ENCODE assay signal across 22 cellular contexts in the genomic region with DNA sequence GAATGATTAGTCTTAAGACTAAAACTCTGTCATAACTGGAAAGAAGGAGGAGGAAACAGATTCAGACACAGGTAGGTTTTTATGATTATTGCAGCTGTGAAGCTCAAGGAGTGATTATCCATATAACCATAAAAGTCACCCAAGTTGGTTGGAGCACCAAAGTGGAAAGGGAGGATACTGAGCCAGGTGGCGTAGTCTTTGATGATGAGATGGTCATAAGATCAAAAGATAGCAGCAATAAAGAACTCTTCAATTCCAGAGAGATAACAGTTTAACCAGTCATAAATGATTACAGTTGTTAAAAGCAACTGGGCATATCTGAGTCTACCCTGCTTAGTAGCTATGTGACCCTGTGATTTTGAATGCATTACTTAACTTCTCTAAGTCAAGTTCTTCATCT. TPM values are rescaled to one million over a fixed set of nuclear protein-coding genes. Genes with fewer than 3 reads are reported as not detected.
DNase-seq lines count a peak whose midpoint lies in the region; ATAC-seq and TF ChIP-seq lines count a peak whose summit lies in the region.
"Had no signal": no experiment of that assay in that cellular context is flagged by ENCODE, and none has a peak within 500 bp of the region (broad histone marks: within the 10 kb centered on the region; RNA-seq: fewer than 3 reads in every experiment).

No MANE protein-coding gene starts in this region.

- H3K9me3 Mint-ChIP-seq in stimulated activated effector memory CD8-positive, alpha-beta T cell treated with anti-CD3 and anti-CD28 coated beads, Interleukin-12 subunit alpha, Interleukin-12 subunit beta, amount 100 ng/mL, for 72 hours = no peaks in the 10 kb centered on the region
- no peaks in the 10 kb centered on the region for H3K9me3 Mint-ChIP-seq in CD4-positive, alpha-beta T cell
- H3K9me3 Mint-ChIP-seq: CD4-positive, alpha-beta memory T cell; GM23338 had no signal

- no peak overlapping the region for H3K4me3 ChIP-seq in colonic mucosa
- H3K4me3 ChIP-seq in mucosa of descending colon = no peak overlapping the region
- H3K4me3 ChIP-seq in WERI-Rb-1 (ENCODE audit: low read depth, low read length) = no peak overlapping the region
- H3K4me3 ChIP-seq: A549; BLaER1 treated with 17β-estradiol and CSF1 and Interleukin-3, amounts not matched to agents 10 nM and 100 nM; GM23338; HAP-1 had no signal

- peak; percentile 67 for DNase-seq in LoVo (ENCODE audit: low spot score)
- peak; percentile 57 for DNase-seq in colonic mucosa
- DNase-seq in mucosa of descending colon = peak in 1 of 3 donors; percentile 59
- no peak for DNase-seq in stimulated activated effector memory CD8-positive, alpha-beta T cell treated with anti-CD3 and anti-CD28 coated beads, Interleukin-12 subunit alpha, Interleukin-12 subunit beta, amount 100 ng/mL, for 72 hours (ENCODE audit: low spot score in 2 of 2)
- no peak for DNase-seq in NCI-H2029 (lab: John Stamatoyannopoulos, UW)
- DNase-seq in CD4-positive, alpha-beta T cell = no peak
- no peak for DNase-seq in NCI-H2107 treated with DMSO at 0.1 percent for 48 hours (lab: John Stamatoyannopoulos, UW; ENCODE audit: unreplicated experiment)
- no peak for DNase-seq in WERI-Rb-1
- DNase-seq: 8988T; ACHN; AML-193; BE2C; CD4-positive, alpha-beta memory T cell; COR-L47; DMS153; DND-41; HFFc6 had no signal

- no peak overlapping the region for H3K27ac ChIP-seq in colonic mucosa
- H3K27ac ChIP-seq in CD4-positive, alpha-beta T cell (ENCODE audit: low read depth, low read length) = no peak overlapping the region
- H3K27ac ChIP-seq in WERI-Rb-1 = no peak overlapping the region
- H3K27ac ChIP-seq: A549; BLaER1 treated with 17β-estradiol and CSF1 and Interleukin-3, amounts not matched to agents 10 nM and 100 nM had no signal

- POLR2A ChIA-PET in CD4-positive, alpha-beta T cell (lab: Charles Lee) = no interaction called here

- H3K4me1 ChIP-seq in colonic mucosa (peaks cover 4% of the 10 kb centered on the region), mucosa of descending colon (ENCODE audit: low read depth) (peaks cover 11% of the 10 kb centered on the region)
- H3K4me1 ChIP-seq: A549; BLaER1 treated with 17β-estradiol and CSF1 and Interleukin-3, amounts not matched to agents 10 nM and 100 nM had no signal

- no peaks in the 10 kb centered on the region for H3K27me3 Mint-ChIP-seq in CD4-positive, alpha-beta T cell

- peak; percentile 94 for ATAC-seq in mucosa of descending colon
- ATAC-seq in stimulated activated effector memory CD8-positive, alpha-beta T cell treated with anti-CD3 and anti-CD28 coated beads, Interleukin-12 subunit alpha, Interleukin-12 subunit beta, amount 100 ng/mL, for 72 hours = peak; percentile 38
- no peak for ATAC-seq in CD4-positive, alpha-beta T cell (ENCODE audit: poor library complexity)
- ATAC-seq: A549, GM23338 had no signal

- TF ChIP-seq CTCF in colonic mucosa (IDR thresholded peaks at IDR 0.05) = no peak
- TF ChIP-seq CTCF in mucosa of descending colon (IDR thresholded peaks at IDR 0.05) = no peak
- TF ChIP-seq CTCF in CD4-positive, alpha-beta T cell (IDR thresholded peaks at IDR 0.05) = no peak
- TF ChIP-seq CTCF in WERI-Rb-1 (IDR thresholded peaks at IDR 0.05; ENCODE audit: low read depth, low read length) = no peak

- H3K4me3 Mint-ChIP-seq in stimulated activated effector memory CD8-positive, alpha-beta T cell treated with anti-CD3 and anti-CD28 coated beads, Interleukin-12 subunit alpha, Interleukin-12 subunit beta, amount 100 ng/mL, for 72 hours = no peak overlapping the region
- no peak overlapping the region for H3K4me3 Mint-ChIP-seq in CD4-positive, alpha-beta T cell
- H3K4me3 Mint-ChIP-seq: CD14-positive monocyte; CD4-positive, alpha-beta memory T cell; GM23338; HFFc6 had no signal

- no peak overlapping the region for H3K27ac Mint-ChIP-seq in stimulated activated effector memory CD8-positive, alpha-beta T cell treated with anti-CD3 and anti-CD28 coated beads, Interleukin-12 subunit alpha, Interleukin-12 subunit beta, amount 100 ng/mL, for 72 hours
- no peak overlapping the region for H3K27ac Mint-ChIP-seq in CD4-positive, alpha-beta T cell
- H3K27ac Mint-ChIP-seq: CD14-positive monocyte, GM23338, HFFc6 had no signal

- no peaks in the 10 kb centered on the region for H3K36me3 Mint-ChIP-seq in stimulated activated effector memory CD8-positive, alpha-beta T cell treated with anti-CD3 and anti-CD28 coated beads, Interleukin-12 subunit alpha, Interleukin-12 subunit beta, amount 100 ng/mL, for 72 hours
- H3K36me3 Mint-ChIP-seq in CD4-positive, alpha-beta T cell (ENCODE audit: low read depth) = no peaks in the 10 kb centered on the region
- H3K36me3 Mint-ChIP-seq: CD14-positive monocyte; CD4-positive, alpha-beta memory T cell had no signal

- H3K9ac ChIP-seq in colonic mucosa (ENCODE audit: low read depth in 2 of 2, low read length in 2 of 2) = no peak overlapping the region
- H3K9ac ChIP-seq: BLaER1 treated with 17β-estradiol and CSF1 and Interleukin-3, amounts not matched to agents 10 nM and 100 nM had no signal

- H3K36me3 ChIP-seq in colonic mucosa (no peaks in the 10 kb centered on the region), mucosa of descending colon (ENCODE audit: low read depth) (no peaks in the 10 kb centered on the region), WERI-Rb-1 (no peaks in the 10 kb centered on the region)
- H3K36me3 ChIP-seq: BLaER1 treated with 17β-estradiol and CSF1 and Interleukin-3, amounts not matched to agents 10 nM and 100 nM; HAP-1 had no signal

- intact Hi-C loops in colonic mucosa (cut with DNase I) = no loop called here
- intact Hi-C loops in mucosa of descending colon (cut with DNase I, micrococcal nuclease) = no loop called here
- intact Hi-C loops in CD4-positive, alpha-beta T cell (cut with DNase I, micrococcal nuclease) = no loop called here

- H3K4me1 Mint-ChIP-seq in stimulated activated effector memory CD8-positive, alpha-beta T cell treated with anti-CD3 and anti-CD28 coated beads, Interleukin-12 subunit alpha, Interleukin-12 subunit beta, amount 100 ng/mL, for 72 hours = no peaks in the 10 kb centered on the region
- H3K4me1 Mint-ChIP-seq in CD4-positive, alpha-beta T cell (ENCODE audit: low read depth) = peaks cover 14% of the 10 kb centered on the region
- H3K4me1 Mint-ChIP-seq: CD14-positive monocyte, GM23338 had no signal

- H3K9me3 ChIP-seq in colonic mucosa (no peaks in the 10 kb centered on the region), mucosa of descending colon (no peaks in the 10 kb centered on the region), WERI-Rb-1 (ENCODE audit: severe bottlenecking) (no peaks in the 10 kb centered on the region)
- no peaks in the 10 kb centered on the region for H3K9me3 ChIP-seq in CD4-positive, alpha-beta T cell (ENCODE audit: control insufficient read depth, low read length)
- H3K9me3 ChIP-seq: A549; BE2C; BLaER1 treated with 17β-estradiol and CSF1 and Interleukin-3, amounts not matched to agents 10 nM and 100 nM; HAP-1 had no signal

- CTCF ChIA-PET in CD4-positive, alpha-beta T cell (lab: Charles Lee) = no interaction called here

- H3K27me3 ChIP-seq in colonic mucosa (no peaks in the 10 kb centered on the region), WERI-Rb-1 (ENCODE audit: insufficient read depth, low read depth, severe bottlenecking) (no peaks in the 10 kb centered on the region)
- no peaks in the 10 kb centered on the region for H3K27me3 ChIP-seq in CD4-positive, alpha-beta T cell (ENCODE audit: control insufficient read depth, insufficient read depth, low read length)
- H3K27me3 ChIP-seq: BE2C; BLaER1 treated with 17β-estradiol and CSF1 and Interleukin-3, amounts not matched to agents 10 nM and 100 nM had no signal

RNA-seq across cellular contexts. Expression of a gene that starts 8.4 kb away (rescaled TPM):
- total RNA-seq in colonic mucosa (100 to 1,000 TPM in 1 of 2 donors, 10 to 100 TPM in 1; 22.2 to 136 TPM), mucosa of descending colon (100 to 1,000 TPM in 1 of 3 donors, 10 to 100 TPM in 2; 76.5 to 226 (median 90.6) TPM)
- total RNA-seq in CD4-positive, alpha-beta T cell = 10 to 100 TPM; 10.6 to 12.2 TPM

RNA-seq across cellular contexts. Expression of a gene that starts 35.9 kb away (rescaled TPM):
- total RNA-seq in colonic mucosa (1 to 10 TPM; 4.9 to 5.9 TPM), mucosa of descending colon (10 to 100 TPM in 1 of 3 donors, 1 to 10 TPM in 2; 5.9 to 15.5 (median 6.0) TPM)
- under 1 TPM; 0.73 to 0.85 TPM for total RNA-seq in CD4-positive, alpha-beta T cell

Comparison
In these comparisons a context has a peak if more than half of its experiments do, and no peak if none do; other contexts are left out.
1. DNase-seq: peak in LoVo (single experiment) and colonic mucosa (single experiment); none in stimulated activated effector memory CD8-positive, alpha-beta T cell treated with anti-CD3 and anti-CD28 coated beads, Interleukin-12 subunit alpha, Interleukin-12 subunit beta, amount 100 ng/mL, for 72 hours (0 of 2), NCI-H2029 (single experiment), CD4-positive, alpha-beta T cell (0 of 10), NCI-H2107 treated with DMSO at 0.1 percent for 48 hours (single experiment) and WERI-Rb-1 (single experiment).